Comparison of ENCODE assay signal across 30 cellular contexts in the genomic region with DNA sequence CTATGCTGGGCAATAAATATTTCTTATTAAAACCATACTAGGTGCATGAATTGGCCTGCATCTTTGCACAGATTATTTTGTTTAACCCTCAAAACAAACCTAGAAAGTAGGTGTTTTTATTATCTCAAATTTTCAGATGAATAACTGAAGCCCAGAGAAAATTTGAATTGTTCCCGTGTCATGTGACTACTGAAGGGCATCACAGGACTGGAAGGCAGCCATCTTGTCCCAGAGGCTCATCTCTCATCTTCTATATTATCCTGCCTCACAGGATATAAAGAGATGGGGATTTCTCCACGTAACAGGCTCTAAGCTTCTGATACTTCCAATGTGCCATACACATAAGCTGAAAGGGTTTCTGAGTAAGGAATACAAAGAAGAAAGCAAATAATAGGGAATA.
"Had no signal": no experiment of that assay in that cellular context is flagged by ENCODE, and none has a peak within 500 bp of the region (broad histone marks: within the 10 kb centered on the region; RNA-seq: fewer than 3 reads in every experiment).

No MANE protein-coding gene starts in this region.

- ATAC-seq: activated CD8-positive, alpha-beta T cell treated with anti-CD3 and anti-CD28 coated beads for 36 hours; activated naive CD4-positive, alpha-beta T cell treated with anti-CD3 and anti-CD28 coated beads, Interleukin-2, amount 50 U/mL, for 72 hours; activated T-cell treated with anti-CD3 and anti-CD28 coated beads, Interleukin-2, amount 50 U/mL, for 4 hours; activated T-cell treated with anti-CD3 and anti-CD28 coated beads, Interleukin-2, amount 50 U/mL, for 72 hours; activated T-helper 17 cell treated with anti-CD3 and anti-CD28 coated beads, Interleukin-2, amount 50 U/mL, for 72 hours; body of pancreas had no signal

- H3K27me3 ChIP-seq: adrenal gland, body of pancreas, brain microvascular endothelial cell, breast epithelium had no signal

- DNase-seq: activated B cell treated with CpG ODN at 0.5 μM for 24 hours; activated CD4-positive, alpha-beta memory T cell treated with anti-CD3 and anti-CD28 coated beads for 36 hours; activated CD4-positive, alpha-beta T cell treated with anti-CD3 and anti-CD28 coated beads for 4 hours; activated CD4-positive, alpha-beta T cell treated with anti-CD3 and anti-CD28 coated beads, Interleukin-2, amount 50 U/mL, for 1 hour; activated CD4-positive, alpha-beta T cell treated with anti-CD3 and anti-CD28 coated beads, Interleukin-2, amount 50 U/mL, for 4 hours; activated CD4-positive, CD25-positive, alpha-beta regulatory T cell treated with anti-CD3 and anti-CD28 coated beads, Interleukin-2, amount 50 U/mL, for 72 hours; activated CD8-positive, alpha-beta memory T cell treated with anti-CD3 and anti-CD28 coated beads, Interleukin-2, amount 50 U/mL, for 4 hours; activated CD8-positive, alpha-beta T cell treated with anti-CD3 and anti-CD28 coated beads for 36 hours; activated effector memory CD4-positive, alpha-beta T cell treated with anti-CD3 and anti-CD28 coated beads, Interleukin-2, amount 50 U/mL, for 16 hours; activated gamma-delta T cell treated with Interleukin-2 at 50 U/mL for 16 hours; activated naive CD4-positive, alpha-beta T cell; activated naive CD4-positive, alpha-beta T cell treated with anti-CD3 and anti-CD28 coated beads for 36 hours; activated naive CD4-positive, alpha-beta T cell treated with anti-CD3 and anti-CD28 coated beads, Interleukin-2, amount 50 U/mL, for 16 hours; activated naive CD8-positive, alpha-beta T cell treated with anti-CD3 and anti-CD28 coated beads for 36 hours; activated T-cell treated with anti-CD3 and anti-CD28 coated beads for 4 hours; activated T-cell treated with anti-CD3 and anti-CD28 coated beads, Interleukin-2, amount 50 U/mL, for 1 hour; activated T-cell treated with anti-CD3 and anti-CD28 coated beads, Interleukin-2, amount 50 U/mL, for 4 hours; activated T-cell treated with anti-CD3 and anti-CD28 coated beads, Interleukin-2, amount 50 U/mL, for 72 hours; adrenal gland; amniotic stem cell; aorta; body of pancreas; central memory CD4-positive, alpha-beta T cell; T-helper 2 cell; T-helper 9 cell had no signal

- H3K4me1 ChIP-seq: adrenal gland, body of pancreas, breast epithelium had no signal

- H3K27ac ChIP-seq: adrenal gland, body of pancreas, brain microvascular endothelial cell, breast epithelium, VCaP had no signal

- H3K4me3 ChIP-seq: adrenal gland, body of pancreas, breast epithelium had no signal

- H3K36me3 ChIP-seq: adrenal gland, brain microvascular endothelial cell, breast epithelium had no signal

- H3K9me3 ChIP-seq: adrenal gland, body of pancreas had no signal
